Comparison of ENCODE assay signal across 8 cellular contexts in the genomic region with DNA sequence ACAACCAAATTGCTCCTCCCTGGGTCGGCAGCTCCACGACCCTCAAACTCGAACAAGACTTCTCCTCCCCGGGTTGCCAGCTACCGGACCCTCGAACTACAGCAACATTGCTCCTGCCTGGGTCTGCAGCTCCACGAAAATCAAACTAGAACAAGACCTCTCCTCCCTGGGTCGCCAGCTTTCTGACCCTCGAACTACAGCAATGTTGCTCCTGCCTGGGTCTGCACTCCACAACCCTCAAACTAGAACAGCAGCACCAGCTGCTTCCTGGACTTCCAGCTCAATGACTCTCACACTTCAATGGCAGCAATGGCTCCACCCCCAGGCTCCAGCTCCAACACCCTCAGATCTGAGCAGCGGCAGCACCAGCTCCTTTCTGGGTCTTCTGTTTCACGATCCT.
DNase-seq lines count a peak whose midpoint lies in the region; ATAC-seq and TF ChIP-seq lines count a peak whose summit lies in the region.
"Not testable (repeated sequence)": the region's sequence is repeated elsewhere in the genome, so short reads cannot be mapped to it uniquely, and the experiment has no call there.

No MANE protein-coding gene starts in this region.

- ATAC-seq in RWPE2 (ENCODE audit: low read depth), result peak; percentile 64
- not testable (repeated sequence) for ATAC-seq in thoracic aorta (ENCODE audit: insufficient number of reproducible peaks, low FRiP score, low read depth)

- peak overlapping the region; percentile 14 for H3K4me3 Mint-ChIP-seq in Caco-2 (ENCODE audit: unreplicated experiment)
- H3K4me3 Mint-ChIP-seq in neural crest cell, result not testable (repeated sequence)

- POLR2A ChIA-PET in Caco-2 (lab: Charles Lee), result interaction anchor here (1.2 kb wide), 1 partner anchor 621 kb away, joined by 24 read pairs; no protein-coding TSS in a partner anchor

- peaks cover 12% of the 10 kb centered on the region for H3K4me1 Mint-ChIP-seq in Caco-2 (ENCODE audit: low read depth, unreplicated experiment)
- H3K4me1 Mint-ChIP-seq in neural crest cell, result not testable (repeated sequence)

- H3K27me3 Mint-ChIP-seq in Caco-2 (ENCODE audit: insufficient read depth, unreplicated experiment) (peaks cover 49% of the 10 kb centered on the region), neural crest cell (ENCODE audit: low read depth) (peaks cover 12% of the 10 kb centered on the region)

- H3K36me3 Mint-ChIP-seq in Caco-2 (ENCODE audit: insufficient read depth, unreplicated experiment); neural crest cell (ENCODE audit: low read depth): not testable (repeated sequence)

- not testable (repeated sequence) for H3K27ac ChIP-seq in RWPE2 (ENCODE audit: poor library complexity, severe bottlenecking); thoracic aorta

- not testable (repeated sequence) for H3K36me3 ChIP-seq in Caco-2 (ENCODE audit: control insufficient read depth, insufficient read depth, low read length); RWPE2 (ENCODE audit: low read depth); thoracic aorta

- not testable (repeated sequence) for TF ChIP-seq CTCF in Caco-2 (IDR thresholded peaks at IDR 0.05; ENCODE audit: insufficient read depth in 1 of 2, low read depth in 1 of 2, low read length in 1 of 2, severe bottlenecking in 1 of 2, unreplicated experiment in 1 of 2); RWPE2 (IDR thresholded peaks at IDR 0.05; ENCODE audit: poor library complexity, severe bottlenecking); neural crest cell (conservative IDR thresholded peaks at IDR 0.05); thoracic aorta (IDR thresholded peaks at IDR 0.05)

- CTCF ChIA-PET in Caco-2 (lab: Charles Lee), result interaction anchor here (0.6 to 1.3 kb wide), 7 partner anchors 13 to 730 kb away, joined by 3 to 56 read pairs (median 3); no protein-coding TSS in a partner anchor

- H3K9me3 Mint-ChIP-seq in Caco-2 (ENCODE audit: unreplicated experiment), result peaks cover 38% of the 10 kb centered on the region
- not testable (repeated sequence) for H3K9me3 Mint-ChIP-seq in neural crest cell

- H3K27ac Mint-ChIP-seq in Caco-2 (ENCODE audit: unreplicated experiment), result not testable (repeated sequence)
- H3K27ac Mint-ChIP-seq in neural crest cell (ENCODE audit: unreplicated experiment), result peak overlapping the region; percentile 3

- peak; percentile 37 to 63 for DNase-seq in Caco-2
- peak; percentile 10 for DNase-seq in Jurkat, Clone E6-1 (ENCODE audit: low read depth, low spot score)
- peak; percentile 5 for DNase-seq in NCI-H2196 treated with DMSO at 0.1 percent for 48 hours (lab: John Stamatoyannopoulos, UW; ENCODE audit: unreplicated experiment)
- peak; percentile 91 for DNase-seq in RWPE2 (ENCODE audit: low spot score)
- peak; percentile 4 to 23 for DNase-seq in dermis microvascular lymphatic vessel endothelial cell (ENCODE audit: low read depth in 2 of 2)
- peak; percentile 61 for DNase-seq in islet precursor cell
- DNase-seq in neural crest cell (ENCODE audit: low read depth, low spot score), result not testable (repeated sequence)
- peak; percentile 16 for DNase-seq in thoracic aorta (ENCODE audit: low spot score)

- not testable (repeated sequence) for BruUV-seq in Caco-2 (replicated peaks; lab: Mats Ljungman, UMichigan)

- not testable (repeated sequence) for H3K27me3 ChIP-seq in Caco-2 (replicated peaks; ENCODE audit: control insufficient read depth, insufficient read depth, low read length); RWPE2 (ENCODE audit: insufficient read depth, poor library complexity, severe bottlenecking); thoracic aorta (replicated peaks; ENCODE audit: insufficient read depth)

- H3K9me3 ChIP-seq in Caco-2; RWPE2 (ENCODE audit: severe bottlenecking); thoracic aorta: not testable (repeated sequence)

- not testable (repeated sequence) for H3K4me3 ChIP-seq in Caco-2 (ENCODE audit: low read depth, low read length); Jurkat, Clone E6-1 (ENCODE audit: low read length); RWPE2 (ENCODE audit: severe bottlenecking); thoracic aorta

- not testable (repeated sequence) for H3K4me1 ChIP-seq in Caco-2; RWPE2 (ENCODE audit: insufficient read depth, poor library complexity, severe bottlenecking); thoracic aorta (ENCODE audit: control insufficient read depth in 1 of 2, low read depth in 2 of 2)

- intact Hi-C loops in Caco-2 (cut with micrococcal nuclease; ENCODE audit: unreplicated experiment), result loop anchor here (2.0 kb wide), 1 partner anchor 627 kb away; no protein-coding TSS in a partner anchor
